2 cellular contexts compared by ENCODE assay signal in the genomic region with DNA sequence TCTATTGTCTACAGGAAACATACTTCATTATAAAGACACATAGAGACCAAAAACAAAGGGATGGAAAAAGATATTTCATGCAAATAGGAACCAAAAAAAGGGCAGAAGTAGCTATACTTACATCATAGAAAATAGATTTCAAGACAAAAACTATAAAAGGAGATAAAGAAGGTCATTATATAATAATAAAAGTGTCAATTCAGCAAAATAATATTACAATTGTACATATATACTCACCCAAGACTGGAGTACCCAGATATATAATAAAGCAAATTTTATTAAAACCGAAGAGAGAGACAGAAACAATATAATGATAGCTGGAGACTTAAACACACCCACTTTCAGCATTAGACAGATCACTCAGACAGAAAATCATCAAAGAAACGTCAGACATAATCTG.
TF ChIP-seq lines count a peak whose summit lies in the region.

No MANE protein-coding gene starts in this region.

TF ChIP-seq in HepG2, 621 proteins besides CTCF, POLR2A, EP300 and RAD21 (continued from another document):
- TF ChIP-seq, protein P1, sequence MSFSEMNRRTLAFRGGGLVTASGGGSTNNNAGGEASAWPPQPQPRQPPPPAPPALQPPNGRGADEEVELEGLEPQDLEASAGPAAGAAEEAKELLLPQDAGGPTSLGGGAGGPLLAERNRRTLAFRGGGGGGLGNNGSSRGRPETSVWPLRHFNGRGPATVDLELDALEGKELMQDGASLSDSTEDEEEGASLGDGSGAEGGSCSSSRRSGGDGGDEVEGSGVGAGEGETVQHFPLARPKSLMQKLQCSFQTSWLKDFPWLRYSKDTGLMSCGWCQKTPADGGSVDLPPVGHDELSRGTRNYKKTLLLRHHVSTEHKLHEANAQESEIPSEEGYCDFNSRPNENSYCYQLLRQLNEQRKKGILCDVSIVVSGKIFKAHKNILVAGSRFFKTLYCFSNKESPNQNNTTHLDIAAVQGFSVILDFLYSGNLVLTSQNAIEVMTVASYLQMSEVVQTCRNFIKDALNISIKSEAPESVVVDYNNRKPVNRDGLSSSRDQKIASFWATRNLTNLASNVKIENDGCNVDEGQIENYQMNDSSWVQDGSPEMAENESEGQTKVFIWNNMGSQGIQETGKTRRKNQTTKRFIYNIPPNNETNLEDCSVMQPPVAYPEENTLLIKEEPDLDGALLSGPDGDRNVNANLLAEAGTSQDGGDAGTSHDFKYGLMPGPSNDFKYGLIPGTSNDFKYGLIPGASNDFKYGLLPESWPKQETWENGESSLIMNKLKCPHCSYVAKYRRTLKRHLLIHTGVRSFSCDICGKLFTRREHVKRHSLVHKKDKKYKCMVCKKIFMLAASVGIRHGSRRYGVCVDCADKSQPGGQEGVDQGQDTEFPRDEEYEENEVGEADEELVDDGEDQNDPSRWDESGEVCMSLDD (CRISPR knock-in tag; IDR thresholded peaks at IDR 0.05; ENCODE audit: borderline replicate concordance): no peak
- TF ChIP-seq NRL (CRISPR knock-in tag; IDR thresholded peaks at IDR 0.05; ENCODE audit: borderline replicate concordance) (no peak), NFKB2 (CRISPR knock-in tag; IDR thresholded peaks at IDR 0.05; ENCODE audit: borderline replicate concordance) (no peak)

TF ChIP-seq in K562, 482 proteins besides CTCF, POLR2A, EP300 and RAD21 (continued from another document):
- TF ChIP-seq, protein P2, sequence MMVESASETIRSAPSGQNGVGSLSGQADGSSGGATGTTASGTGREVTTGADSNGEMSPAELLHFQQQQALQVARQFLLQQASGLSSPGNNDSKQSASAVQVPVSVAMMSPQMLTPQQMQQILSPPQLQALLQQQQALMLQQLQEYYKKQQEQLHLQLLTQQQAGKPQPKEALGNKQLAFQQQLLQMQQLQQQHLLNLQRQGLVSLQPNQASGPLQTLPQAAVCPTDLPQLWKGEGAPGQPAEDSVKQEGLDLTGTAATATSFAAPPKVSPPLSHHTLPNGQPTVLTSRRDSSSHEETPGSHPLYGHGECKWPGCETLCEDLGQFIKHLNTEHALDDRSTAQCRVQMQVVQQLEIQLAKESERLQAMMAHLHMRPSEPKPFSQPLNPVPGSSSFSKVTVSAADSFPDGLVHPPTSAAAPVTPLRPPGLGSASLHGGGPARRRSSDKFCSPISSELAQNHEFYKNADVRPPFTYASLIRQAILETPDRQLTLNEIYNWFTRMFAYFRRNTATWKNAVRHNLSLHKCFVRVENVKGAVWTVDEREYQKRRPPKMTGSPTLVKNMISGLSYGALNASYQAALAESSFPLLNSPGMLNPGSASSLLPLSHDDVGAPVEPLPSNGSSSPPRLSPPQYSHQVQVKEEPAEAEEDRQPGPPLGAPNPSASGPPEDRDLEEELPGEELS (CRISPR knock-in tag; IDR thresholded peaks at IDR 0.05; ENCODE audit: borderline replicate concordance): no peak
- TF ChIP-seq, protein P3, sequence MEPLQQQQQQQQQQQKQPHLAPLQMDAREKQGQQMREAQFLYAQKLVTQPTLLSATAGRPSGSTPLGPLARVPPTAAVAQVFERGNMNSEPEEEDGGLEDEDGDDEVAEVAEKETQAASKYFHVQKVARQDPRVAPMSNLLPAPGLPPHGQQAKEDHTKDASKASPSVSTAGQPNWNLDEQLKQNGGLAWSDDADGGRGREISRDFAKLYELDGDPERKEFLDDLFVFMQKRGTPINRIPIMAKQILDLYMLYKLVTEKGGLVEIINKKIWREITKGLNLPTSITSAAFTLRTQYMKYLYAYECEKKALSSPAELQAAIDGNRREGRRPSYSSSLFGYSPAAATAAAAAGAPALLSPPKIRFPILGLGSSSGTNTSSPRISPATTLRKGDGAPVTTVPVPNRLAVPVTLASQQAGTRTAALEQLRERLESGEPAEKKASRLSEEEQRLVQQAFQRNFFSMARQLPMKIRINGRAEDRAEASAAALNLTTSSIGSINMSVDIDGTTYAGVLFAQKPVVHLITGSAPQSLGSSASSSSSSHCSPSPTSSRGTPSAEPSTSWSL (CRISPR knock-in tag; IDR thresholded peaks at IDR 0.05; ENCODE audit: borderline replicate concordance): no peak
- TF ChIP-seq TFAM (CRISPR knock-in tag; conservative IDR thresholded peaks at IDR 0.05) (no peak), ZC3H11A (IDR thresholded peaks at IDR 0.05; ENCODE audit: low read depth, low read length) (no peak), C11orf30 (IDR thresholded peaks at IDR 0.05; ENCODE audit: low read depth) (peak; percentile 77), ZNF316 (IDR thresholded peaks at IDR 0.05) (peak; percentile 91), TEAD1 (CRISPR knock-in tag; IDR thresholded peaks at IDR 0.05) (no peak), FOXM1 (IDR thresholded peaks at IDR 0.05; ENCODE audit: low read depth) (no peak), FOXM1 (CRISPR knock-in tag; IDR thresholded peaks at IDR 0.05; ENCODE audit: low read depth) (no peak), MAFF (IDR thresholded peaks at IDR 0.05; ENCODE audit: low read length) (peak; percentile 70)
- TF ChIP-seq, protein P4, sequence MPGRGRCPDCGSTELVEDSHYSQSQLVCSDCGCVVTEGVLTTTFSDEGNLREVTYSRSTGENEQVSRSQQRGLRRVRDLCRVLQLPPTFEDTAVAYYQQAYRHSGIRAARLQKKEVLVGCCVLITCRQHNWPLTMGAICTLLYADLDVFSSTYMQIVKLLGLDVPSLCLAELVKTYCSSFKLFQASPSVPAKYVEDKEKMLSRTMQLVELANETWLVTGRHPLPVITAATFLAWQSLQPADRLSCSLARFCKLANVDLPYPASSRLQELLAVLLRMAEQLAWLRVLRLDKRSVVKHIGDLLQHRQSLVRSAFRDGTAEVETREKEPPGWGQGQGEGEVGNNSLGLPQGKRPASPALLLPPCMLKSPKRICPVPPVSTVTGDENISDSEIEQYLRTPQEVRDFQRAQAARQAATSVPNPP (IDR thresholded peaks at IDR 0.05; ENCODE audit: borderline replicate concordance, insufficient read depth, insufficient read length): no peak
- TF ChIP-seq, protein P5, sequence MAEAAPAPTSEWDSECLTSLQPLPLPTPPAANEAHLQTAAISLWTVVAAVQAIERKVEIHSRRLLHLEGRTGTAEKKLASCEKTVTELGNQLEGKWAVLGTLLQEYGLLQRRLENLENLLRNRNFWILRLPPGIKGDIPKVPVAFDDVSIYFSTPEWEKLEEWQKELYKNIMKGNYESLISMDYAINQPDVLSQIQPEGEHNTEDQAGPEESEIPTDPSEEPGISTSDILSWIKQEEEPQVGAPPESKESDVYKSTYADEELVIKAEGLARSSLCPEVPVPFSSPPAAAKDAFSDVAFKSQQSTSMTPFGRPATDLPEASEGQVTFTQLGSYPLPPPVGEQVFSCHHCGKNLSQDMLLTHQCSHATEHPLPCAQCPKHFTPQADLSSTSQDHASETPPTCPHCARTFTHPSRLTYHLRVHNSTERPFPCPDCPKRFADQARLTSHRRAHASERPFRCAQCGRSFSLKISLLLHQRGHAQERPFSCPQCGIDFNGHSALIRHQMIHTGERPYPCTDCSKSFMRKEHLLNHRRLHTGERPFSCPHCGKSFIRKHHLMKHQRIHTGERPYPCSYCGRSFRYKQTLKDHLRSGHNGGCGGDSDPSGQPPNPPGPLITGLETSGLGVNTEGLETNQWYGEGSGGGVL (CRISPR knock-in tag; IDR thresholded peaks at IDR 0.05): no peak
